In genomic region chr4:8185280-8185679, GRCh38 we compare ENCODE assay signal across 1 cellular context.
TF ChIP-seq lines count a peak whose summit lies in the region.

No MANE protein-coding gene starts in this region.

TF ChIP-seq in A549, 52 proteins besides CTCF, POLR2A, EP300 and RAD21 (continued from another document):
- TF ChIP-seq RNF2 (IDR thresholded peaks at IDR 0.05; ENCODE audit: borderline replicate concordance, low read depth), result no peak
- no peak for TF ChIP-seq PHF8 (IDR thresholded peaks at IDR 0.05; ENCODE audit: borderline replicate concordance, low read depth)
- no peak for TF ChIP-seq SMC3 (IDR thresholded peaks at IDR 0.05)
- no peak for TF ChIP-seq BCL3 (IDR thresholded peaks at IDR 0.05)
TF ChIP-seq in A549: peak in this region for 0.
